Comparison of ENCODE assay signal across 12 cellular contexts in the genomic region with DNA sequence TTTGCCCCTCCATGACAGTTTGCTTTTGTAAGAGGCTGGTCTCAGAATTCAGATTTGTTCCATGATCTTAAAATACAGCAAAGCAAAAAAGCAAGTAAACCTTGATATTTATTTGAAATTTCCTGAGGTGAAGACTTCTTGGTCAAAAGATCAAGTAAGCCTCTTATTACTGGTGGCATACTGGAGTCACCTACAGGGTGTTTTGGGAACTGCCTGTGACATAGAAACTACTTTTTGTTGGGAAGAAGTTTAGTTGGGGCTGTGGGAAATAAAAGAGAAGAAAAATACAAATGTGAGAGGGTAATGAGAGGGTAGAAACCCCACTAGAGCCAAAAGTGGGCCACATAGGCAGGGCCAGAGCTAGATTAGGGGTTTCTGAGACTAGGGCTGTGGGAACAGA.
DNase-seq lines count a peak whose midpoint lies in the region; ATAC-seq and TF ChIP-seq lines count a peak whose summit lies in the region.
"Had no signal": no experiment of that assay in that cellular context is flagged by ENCODE, and none has a peak within 500 bp of the region (broad histone marks: within the 10 kb centered on the region; RNA-seq: fewer than 3 reads in every experiment).

No MANE protein-coding gene starts in this region.

- TF ChIP-seq CTCF in OCI-LY3 (IDR thresholded peaks at IDR 0.05; ENCODE audit: low read depth, low read length) (peak; percentile 14; the same call in 1 of the 2 replicates), gastroesophageal sphincter (IDR thresholded peaks at IDR 0.05) (peak in 3 of 4 experiments; percentile 41 to 52 (median 51)), thoracic aorta (IDR thresholded peaks at IDR 0.05) (peak; percentile 24)

- H4K20me1 ChIP-seq in OCI-LY3 (ENCODE audit: insufficient read depth, low read length), result no peaks in the 10 kb centered on the region

- H3K9me3 ChIP-seq in OCI-LY3 (ENCODE audit: insufficient read depth, low read length), result no peaks in the 10 kb centered on the region
- no peaks in the 10 kb centered on the region for H3K9me3 ChIP-seq in gastroesophageal sphincter
- no peaks in the 10 kb centered on the region for H3K9me3 ChIP-seq in thoracic aorta
- H3K9me3 ChIP-seq in effector memory CD4-positive, alpha-beta T cell (ENCODE audit: control insufficient read depth, low read length), result no peaks in the 10 kb centered on the region

- H3K79me2 ChIP-seq in OCI-LY3 (ENCODE audit: low read length), result no peaks in the 10 kb centered on the region

- H3K36me3 ChIP-seq in OCI-LY3 (replicated peaks; ENCODE audit: low read depth, low read length) (no peaks in the 10 kb centered on the region), gastroesophageal sphincter (no peaks in the 10 kb centered on the region), thoracic aorta (no peaks in the 10 kb centered on the region)
- H3K36me3 ChIP-seq in effector memory CD4-positive, alpha-beta T cell (ENCODE audit: control insufficient read depth, insufficient read depth, low read length), result no peaks in the 10 kb centered on the region

- TF ChIP-seq EP300 in gastroesophageal sphincter (IDR thresholded peaks at IDR 0.05), result no peak

- H2AFZ ChIP-seq in OCI-LY3 (ENCODE audit: low read depth, low read length), result no peak overlapping the region

- no peak overlapping the region for H3K27ac ChIP-seq in OCI-LY3 (ENCODE audit: low read length)
- H3K27ac ChIP-seq in gastroesophageal sphincter, result no peak overlapping the region
- H3K27ac ChIP-seq in thoracic aorta, result no peak overlapping the region
- no peak overlapping the region for H3K27ac ChIP-seq in effector memory CD4-positive, alpha-beta T cell (ENCODE audit: insufficient read depth, low read length, poor library complexity, severe bottlenecking)

- no peaks in the 10 kb centered on the region for H3K27me3 ChIP-seq in OCI-LY3 (ENCODE audit: low read depth, low read length)
- H3K27me3 ChIP-seq in gastroesophageal sphincter, result no peaks in the 10 kb centered on the region
- no peaks in the 10 kb centered on the region for H3K27me3 ChIP-seq in thoracic aorta (replicated peaks; ENCODE audit: insufficient read depth)
- no peaks in the 10 kb centered on the region for H3K27me3 ChIP-seq in effector memory CD4-positive, alpha-beta T cell (replicated peaks; ENCODE audit: control insufficient read depth, insufficient read depth, low read length, poor library complexity, severe bottlenecking)

- no peak overlapping the region for H3K9ac ChIP-seq in OCI-LY3 (ENCODE audit: low read length)

- H3K4me3 ChIP-seq in OCI-LY3 (ENCODE audit: low read length), result no peak overlapping the region
- H3K4me3 ChIP-seq in gastroesophageal sphincter, result no peak overlapping the region
- no peak overlapping the region for H3K4me3 ChIP-seq in thoracic aorta
- no peak overlapping the region for H3K4me3 ChIP-seq in effector memory CD4-positive, alpha-beta T cell (ENCODE audit: insufficient read depth, low read depth, low read length, poor library complexity, severe bottlenecking)

- no peak for TF ChIP-seq POLR2A in gastroesophageal sphincter (IDR thresholded peaks at IDR 0.05)

- H3K4me1 ChIP-seq in OCI-LY3 (ENCODE audit: low read length) (no peaks in the 10 kb centered on the region), gastroesophageal sphincter (no peaks in the 10 kb centered on the region), thoracic aorta (ENCODE audit: control insufficient read depth in 1 of 2, low read depth in 2 of 2) (no peaks in the 10 kb centered on the region)
- H3K4me1 ChIP-seq in effector memory CD4-positive, alpha-beta T cell (ENCODE audit: control insufficient read depth, insufficient read depth, low read length, poor library complexity, severe bottlenecking), result no peaks in the 10 kb centered on the region

- no peak overlapping the region for H3K4me2 ChIP-seq in OCI-LY3 (ENCODE audit: low read length)

- no peak for ATAC-seq in gastroesophageal sphincter
- no peak for ATAC-seq in thoracic aorta (ENCODE audit: insufficient number of reproducible peaks, low FRiP score, low read depth)

- peak; percentile 6 for DNase-seq in SKM-1 treated with dmso at 0.1 percent for 144 hours (lab: John Stamatoyannopoulos, UW; ENCODE audit: unreplicated experiment)
- no peak for DNase-seq in SKM-1 (lab: John Stamatoyannopoulos, UW; ENCODE audit: unreplicated experiment)
- no peak for DNase-seq in thoracic aorta (ENCODE audit: low spot score)
- DNase-seq in D341Med (ENCODE audit: low spot score), result no peak
- DNase-seq in putamen (ENCODE audit: low spot score), result no peak
- no peak for DNase-seq in effector memory CD4-positive, alpha-beta T cell
- DNase-seq: head of caudate nucleus, NCI-H1930, posterior cingulate gyrus, T1000 had no signal
